22 cellular contexts compared by ENCODE assay signal in the genomic region with DNA sequence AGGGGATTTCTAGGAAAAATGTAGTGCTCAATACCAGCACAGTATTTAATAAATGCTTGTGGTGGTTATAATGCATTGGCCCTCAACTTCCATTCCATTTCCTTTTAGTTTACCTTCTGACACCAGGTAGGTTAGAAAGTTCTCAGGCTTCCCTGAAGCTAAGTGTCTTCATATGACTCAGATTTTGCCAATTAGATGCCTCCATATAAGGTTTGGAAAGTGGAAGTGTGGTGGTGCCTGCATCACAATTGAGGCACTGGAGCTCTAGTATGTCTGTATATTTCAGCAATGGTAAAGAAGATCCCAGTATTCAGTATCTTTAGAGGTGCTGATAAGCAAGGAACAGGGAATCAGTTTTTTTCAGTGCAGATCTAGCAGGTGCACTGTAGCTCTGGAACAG. TPM values are rescaled to one million over a fixed set of nuclear protein-coding genes. Genes with fewer than 3 reads are reported as not detected.
DNase-seq lines count a peak whose midpoint lies in the region; ATAC-seq, FAIRE-seq and TF ChIP-seq lines count a peak whose summit lies in the region.
"Had no signal": no experiment of that assay in that cellular context is flagged by ENCODE, and none has a peak within 500 bp of the region (broad histone marks: within the 10 kb centered on the region; RNA-seq: fewer than 3 reads in every experiment).

No MANE protein-coding gene starts in this region.

- H2AFZ ChIP-seq in HCT116 (ENCODE audit: low read depth, low read length, poor library complexity, severe bottlenecking) (no peak overlapping the region), K562 (ENCODE audit: low read depth, low read length) (no peak overlapping the region)
- H2AFZ ChIP-seq: GM23338 had no signal

- no peak for TF ChIP-seq EP300 in K562 (IDR thresholded peaks at IDR 0.05; ENCODE audit: low read length)

- H3K79me2 ChIP-seq in HCT116 (ENCODE audit: insufficient read depth, low read length) = peaks cover 5% of the 10 kb centered on the region; the same call in 1 of the 2 replicates
- peaks cover 21% of the 10 kb centered on the region for H3K79me2 ChIP-seq in K562 (ENCODE audit: control insufficient read depth, insufficient read depth, low read length)

- TF ChIP-seq RAD21 in HCT116 (IDR thresholded peaks at IDR 0.05; ENCODE audit: low read depth) (no peak), K562 (CRISPR knock-in tag; conservative IDR thresholded peaks at IDR 0.05 in 1 of 2, IDR thresholded peaks at IDR 0.05 in 1 of 2) (no peak)

- H3K4me1 Mint-ChIP-seq in T-helper 17 cell = peaks cover 15% of the 10 kb centered on the region
- H3K4me1 Mint-ChIP-seq in naive thymus-derived CD4-positive, alpha-beta T cell = peaks cover 11 to 26% (median 19%) of the 10 kb centered on the region in 7 donors

- POLR2A ChIA-PET in HCT116 (lab: Charles Lee) (no interaction called here), K562 (lab: Yijun Ruan, JAX) (interaction anchor here (0.7 kb wide), 1 partner anchor 311 kb away, joined by 3 read pairs; no protein-coding TSS in a partner anchor)
- POLR2A ChIA-PET in naive thymus-derived CD4-positive, alpha-beta T cell (lab: Charles Lee) = interaction anchor here (0.8 kb wide), 1 partner anchor 17 kb away, joined by 3 read pairs; no protein-coding TSS in a partner anchor

- no peaks in the 10 kb centered on the region for H3K27me3 Mint-ChIP-seq in T-helper 17 cell
- H3K27me3 Mint-ChIP-seq in naive thymus-derived CD4-positive, alpha-beta T cell = no peaks in the 10 kb centered on the region
- H3K27me3 Mint-ChIP-seq: CD4-positive, CD25-positive, alpha-beta regulatory T cell had no signal

- CTCF ChIA-PET in HCT116 (lab: Charles Lee) = no interaction called here
- CTCF ChIA-PET in K562 (lab: Yijun Ruan, JAX; ENCODE audit: low intra/inter-chr PET ratio) = no interaction called here
- CTCF ChIA-PET in naive thymus-derived CD4-positive, alpha-beta T cell (lab: Charles Lee) = no interaction called here

- no peak overlapping the region for H3K4me3 Mint-ChIP-seq in T-helper 17 cell
- H3K4me3 Mint-ChIP-seq in naive thymus-derived CD4-positive, alpha-beta T cell = no peak overlapping the region
- H3K4me3 Mint-ChIP-seq: CD4-positive, CD25-positive, alpha-beta regulatory T cell; GM23338; HFFc6 had no signal

- H4K20me1 ChIP-seq in HCT116 (ENCODE audit: insufficient read depth) = no peaks in the 10 kb centered on the region
- no peaks in the 10 kb centered on the region for H4K20me1 ChIP-seq in K562 (replicated peaks; ENCODE audit: control insufficient read depth, insufficient read depth, low read length)

- no peak for TF ChIP-seq POLR2A in HCT116 (IDR thresholded peaks at IDR 0.05; ENCODE audit: borderline replicate concordance, extremely low read depth, insufficient read depth, insufficient read length)
- no peak for TF ChIP-seq POLR2A in K562 (conservative IDR thresholded peaks at IDR 0.05)

- H3K9me3 Mint-ChIP-seq in activated naive CD4-positive, alpha-beta T cell treated with anti-CD3 and anti-CD28 coated beads, Interleukin-2, amount 50 U/mL, for 72 hours = no peaks in the 10 kb centered on the region
- no peaks in the 10 kb centered on the region for H3K9me3 Mint-ChIP-seq in naive thymus-derived CD4-positive, alpha-beta T cell
- H3K9me3 Mint-ChIP-seq: CD4-positive, CD25-positive, alpha-beta regulatory T cell; GM23338; HFFc6 had no signal

- H3K9me2 ChIP-seq in HCT116 (ENCODE audit: insufficient read depth) = no peaks in the 10 kb centered on the region

- TSS peak; percentile 28 for BruUV-seq in HCT116 (replicated peaks; lab: Mats Ljungman, UMichigan)
- TSS peak; percentile 20 for BruUV-seq in K562 (replicated peaks; lab: Mats Ljungman, UMichigan)

- TF ChIP-seq CTCF in HCT116 (IDR thresholded peaks at IDR 0.05 in 2 of 3, conservative IDR thresholded peaks at IDR 0.05 in 1 of 3; ENCODE audit: borderline replicate concordance in 1 of 3, insufficient read depth in 1 of 3, low read depth in 2 of 3, low read length in 2 of 3) = no peak
- TF ChIP-seq CTCF in K562 (IDR thresholded peaks at IDR 0.05 in 2 of 3, conservative IDR thresholded peaks at IDR 0.05 in 1 of 3; ENCODE audit: insufficient read depth in 2 of 3, low read depth in 1 of 3, low read length in 3 of 3) = no peak

- H3K9me3 ChIP-seq in HCT116 (ENCODE audit: control insufficient read depth in 1 of 2, insufficient read depth in 1 of 2, low read depth in 1 of 2, low read length in 2 of 2) = no peaks in the 10 kb centered on the region
- H3K9me3 ChIP-seq in T-helper 17 cell (ENCODE audit: control insufficient read depth, low read length, poor library complexity, severe bottlenecking) = no peaks in the 10 kb centered on the region
- no peaks in the 10 kb centered on the region for H3K9me3 ChIP-seq in K562 (replicated peaks; ENCODE audit: control insufficient read depth, insufficient read depth, low read depth, low read length)
- no peaks in the 10 kb centered on the region for H3K9me3 ChIP-seq in naive thymus-derived CD4-positive, alpha-beta T cell (ENCODE audit: control insufficient read depth in 2 of 3, low read length in 3 of 3)
- H3K9me3 ChIP-seq: BE2C, Caco-2 had no signal

- DNase-seq in activated naive CD4-positive, alpha-beta T cell treated with anti-CD3 and anti-CD28 coated beads, Interleukin-2, amount 50 U/mL, for 72 hours (ENCODE audit: low spot score in 2 of 2) = no peak
- no peak for DNase-seq in activated naive CD4-positive, alpha-beta T cell treated with anti-CD3 and anti-CD28 coated beads, Interleukin-2, amount 50 U/mL, for 16 hours
- DNase-seq in HCT116 (ENCODE audit: low read depth, low spot score) (no peak), T-helper 17 cell (no peak), K562 (ENCODE audit: extremely low read depth in 1 of 4, low spot score in 3 of 4) (no peak), NCI-H748 (lab: John Stamatoyannopoulos, UW; ENCODE audit: unreplicated experiment) (no peak)
- no peak for DNase-seq in naive thymus-derived CD4-positive, alpha-beta T cell
- DNase-seq: ACHN; BE2C; C1 segment of cervical spinal cord; Caco-2; CD4-positive, CD25-positive, alpha-beta regulatory T cell; HCEC 1CT; HFFc6 had no signal

- no peak overlapping the region for H3K4me3 ChIP-seq in HCT116 (replicated peaks in 1 of 2; ENCODE audit: low read depth in 1 of 2, low read length in 2 of 2)
- no peak overlapping the region for H3K4me3 ChIP-seq in K562
- no peak overlapping the region for H3K4me3 ChIP-seq in naive thymus-derived CD4-positive, alpha-beta T cell (ENCODE audit: low read length)
- H3K4me3 ChIP-seq: GM23338 had no signal

- intact Hi-C loops in HCT116 (cut with micrococcal nuclease) (no loop called here), K562 (cut with micrococcal nuclease) (no loop called here)
- intact Hi-C loops in naive thymus-derived CD4-positive, alpha-beta T cell (cut with micrococcal nuclease) = no loop called here

- no peak overlapping the region for H3K4me2 ChIP-seq in HCT116 (ENCODE audit: low read length)
- no peak overlapping the region for H3K4me2 ChIP-seq in K562 (ENCODE audit: insufficient read depth, low read length)
- H3K4me2 ChIP-seq: GM23338 had no signal

- H3K27ac ChIP-seq in HCT116 (ENCODE audit: low read depth, low read length) (no peak overlapping the region), K562 (ENCODE audit: extremely low read depth, low read depth, low read length) (no peak overlapping the region)
- H3K27ac ChIP-seq in naive thymus-derived CD4-positive, alpha-beta T cell (ENCODE audit: low read depth, low read length) = no peak overlapping the region

- no peaks in the 10 kb centered on the region for H3K4me1 ChIP-seq in HCT116 (ENCODE audit: control insufficient read depth in 1 of 2, insufficient read depth in 2 of 2, low read length in 2 of 2)
- no peaks in the 10 kb centered on the region for H3K4me1 ChIP-seq in K562 (replicated peaks in 1 of 2; ENCODE audit: control insufficient read depth in 2 of 2, insufficient read depth in 2 of 2, low read length in 2 of 2)
- H3K4me1 ChIP-seq in naive thymus-derived CD4-positive, alpha-beta T cell (ENCODE audit: control insufficient read depth in 2 of 2, insufficient read depth in 2 of 2, low read length in 2 of 2) = no peaks in the 10 kb centered on the region
- H3K4me1 ChIP-seq: BE2C, Caco-2 had no signal

- ATAC-seq in activated naive CD4-positive, alpha-beta T cell treated with anti-CD3 and anti-CD28 coated beads, Interleukin-2, amount 50 U/mL, for 72 hours = peak; percentile 64 to 84
- ATAC-seq in HCT116 = no peak
- no peak for ATAC-seq in T-helper 17 cell
- no peak for ATAC-seq in K562
- ATAC-seq in HG02623 (IDR thresholded peaks at IDR 0.05; ENCODE audit: unreplicated experiment) = no peak
- ATAC-seq in naive thymus-derived CD4-positive, alpha-beta T cell = no peak
- ATAC-seq: GM23338 had no signal

- H3K9ac ChIP-seq in HCT116 (ENCODE audit: low read length) = no peak overlapping the region
- H3K9ac ChIP-seq in K562 (ENCODE audit: insufficient read depth in 1 of 2, low read depth in 2 of 2, low read length in 2 of 2) = no peak overlapping the region

- H3K9me1 ChIP-seq in K562 (ENCODE audit: control insufficient read depth, insufficient read depth, low read length) = no peaks in the 10 kb centered on the region

- peak overlapping the region in 1 of 2 donors; percentile 6 for H3K27ac Mint-ChIP-seq in activated naive CD4-positive, alpha-beta T cell treated with anti-CD3 and anti-CD28 coated beads, Interleukin-2, amount 50 U/mL, for 72 hours
- H3K27ac Mint-ChIP-seq in T-helper 17 cell = peak overlapping the region; percentile 84
- H3K27ac Mint-ChIP-seq in naive thymus-derived CD4-positive, alpha-beta T cell = peak overlapping the region in 1 of 9 donors; percentile 38
- H3K27ac Mint-ChIP-seq: CD4-positive, CD25-positive, alpha-beta regulatory T cell; GM23338; HFFc6 had no signal

- RAD21 ChIA-PET in HCT116 (lab: Charles Lee; ENCODE audit: low non-redundant PET in 1 of 2, low total read pairs in 2 of 2, uncharacterized antibody in 2 of 2, unreplicated experiment in 2 of 2) = no interaction called here

- H3K27me3 ChIP-seq in HCT116 (ENCODE audit: insufficient read depth, low read length) = no peaks in the 10 kb centered on the region
- no peaks in the 10 kb centered on the region for H3K27me3 ChIP-seq in K562 (ENCODE audit: control insufficient read depth in 2 of 2, insufficient read depth in 2 of 2, low read length in 2 of 2)
- no peaks in the 10 kb centered on the region for H3K27me3 ChIP-seq in naive thymus-derived CD4-positive, alpha-beta T cell (ENCODE audit: control insufficient read depth in 2 of 2, insufficient read depth in 2 of 2, low read length in 2 of 2)
- H3K27me3 ChIP-seq: BE2C had no signal

- H3K36me3 Mint-ChIP-seq in activated naive CD4-positive, alpha-beta T cell treated with anti-CD3 and anti-CD28 coated beads, Interleukin-2, amount 50 U/mL, for 72 hours = peaks cover 7 to 35% of the 10 kb centered on the region in 2 donors
- peaks cover 18% of the 10 kb centered on the region for H3K36me3 Mint-ChIP-seq in T-helper 17 cell (ENCODE audit: low read depth)
- peaks cover 11 to 43% (median 34%) of the 10 kb centered on the region in 5 donors for H3K36me3 Mint-ChIP-seq in naive thymus-derived CD4-positive, alpha-beta T cell

- no peaks in the 10 kb centered on the region for H3K36me3 ChIP-seq in HCT116 (ENCODE audit: control insufficient read depth in 1 of 2, insufficient read depth in 2 of 2, low read length in 2 of 2)
- peaks cover 44% of the 10 kb centered on the region for H3K36me3 ChIP-seq in K562 (ENCODE audit: control insufficient read depth, insufficient read depth, low read length)
- peaks cover 0 to 43% (median 14%) of the 10 kb centered on the region in 3 experiments for H3K36me3 ChIP-seq in naive thymus-derived CD4-positive, alpha-beta T cell (ENCODE audit: control insufficient read depth in 2 of 3, insufficient read depth in 3 of 3, low read length in 3 of 3)

- in situ Hi-C loops in K562 (cut with MboI) = no loop called here

- FAIRE-seq in K562 (lab: Jason Lieb, UNC) = no peak
- FAIRE-seq: A204.1, D721Med, G401.6, GM12892, GM18507, H54 had no signal

RNA-seq across cellular contexts. Expression of a gene that starts 18.3 kb away (rescaled TPM):
- total RNA-seq in activated naive CD4-positive, alpha-beta T cell treated with anti-CD3 and anti-CD28 coated beads, Interleukin-2, amount 50 U/mL, for 72 hours = 10 to 100 TPM; 60.4 to 79.2 TPM
- total RNA-seq in HCT116 (2021; ENCODE audit: unreplicated experiment) = 21.3 TPM
- polyA plus RNA-seq in HCT116 (2012) = 3.6 and 4.3 TPM in 2 replicates
- 10 to 100 TPM; 77.3 to 94.6 TPM for total RNA-seq in T-helper 17 cell
- 49.2 and 215 TPM in 2 replicates for total RNA-seq in K562 (2011; cell fraction: chromatin; rRNA removed; ENCODE audit: low replicate concordance)
- total RNA-seq in K562 (2011; cell fraction: nucleolus; rRNA removed) = 16.2 and 31.5 TPM in 2 replicates
- 48.9 and 50.1 TPM in 2 replicates for total RNA-seq in K562 (2011; cell fraction: nucleoplasm; rRNA removed)
- 20.6 and 28.4 TPM in 2 replicates for total RNA-seq in K562 (2014; rRNA removed)
- total RNA-seq in K562 (2014; rRNA removed; fragmentation: Illumina TruSeq; extraction: Trizol) = 27.3 and 31.6 TPM in 2 replicates
- total RNA-seq in K562 (2015; rRNA removed; fragmentation: Illumina TruSeq; extraction: Trizol) = 19.9 and 24.6 TPM in 2 replicates
- 17.2 and 22.0 TPM in 2 replicates for total RNA-seq in K562 (2021)
- polyA plus RNA-seq in K562 (2011; rRNA removed) = 18.0 and 21.0 TPM in 2 replicates
- polyA plus RNA-seq in K562 (2011; cell fraction: cytosol; rRNA removed) = 2.0 and 4.0 TPM in 2 replicates
- 28.9 and 30.4 TPM in 2 replicates for polyA plus RNA-seq in K562 (2011; cell fraction: nucleus; rRNA removed)
- 6.9 and 7.2 TPM in 2 replicates for polyA plus RNA-seq in K562 (2012)
- polyA plus RNA-seq in K562 (2014; fragmentation: Illumina TruSeq; extraction: Trizol) = 11.5 and 12.3 TPM in 2 replicates
- polyA plus RNA-seq in K562 (2014; fragmentation: Nextera tagmentation; extraction: Ambion mirVana) = 1 to 10 TPM; 3.1 to 7.2 TPM
- 6.1 and 14.3 TPM in 2 replicates for polyA plus RNA-seq in K562 (2014; rRNA removed)
- 73.0 and 94.1 TPM in 2 replicates for polyA minus RNA-seq in K562 (2011; rRNA and poly(A)+ RNA removed)
- 19.4 and 26.7 TPM in 2 replicates for polyA minus RNA-seq in K562 (2011; cell fraction: cytosol; rRNA and poly(A)+ RNA removed)
- polyA minus RNA-seq in K562 (2011; cell fraction: nucleus; rRNA and poly(A)+ RNA removed) = 57.6 and 127 TPM in 2 replicates
- 100 to 1,000 TPM in 3 of 5 experiments, 10 to 100 TPM in 2; 86.1 to 123 (median 103) TPM for total RNA-seq in naive thymus-derived CD4-positive, alpha-beta T cell
- 10 to 100 TPM; 40.9 to 84.1 TPM for polyA plus RNA-seq in naive thymus-derived CD4-positive, alpha-beta T cell

Comparison
In these comparisons a context has a peak if more than half of its experiments do, and no peak if none do; other contexts are left out.
1. ATAC-seq: peak in activated naive CD4-positive, alpha-beta T cell treated with anti-CD3 and anti-CD28 coated beads, Interleukin-2, amount 50 U/mL, for 72 hours (2 of 2); none in HCT116 (single experiment), T-helper 17 cell (single experiment), K562 (single experiment), HG02623 (single experiment) and naive thymus-derived CD4-positive, alpha-beta T cell (single experiment).